Comparison of ENCODE assay signal across 9 cellular contexts in genomic region chr6:33313709-33314514, GRCh38. TPM values are rescaled to one million over a fixed set of nuclear protein-coding genes. Genes with fewer than 3 reads are reported as not detected.
DNase-seq lines count a peak whose midpoint lies in the region; ATAC-seq, FAIRE-seq and TF ChIP-seq lines count a peak whose summit lies in the region.
"Had no signal": no experiment of that assay in that cellular context is flagged by ENCODE, and none has a peak within 500 bp of the region (broad histone marks: within the 10 kb centered on the region; RNA-seq: fewer than 3 reads in every experiment).

Gene TAPBP, minus strand, starts transcription at chr6:33314078. Its CDS starts 37 bp downstream, at chr6:33314041.

- no peaks in the 10 kb centered on the region for H3K27me3 ChIP-seq in CD8-positive, alpha-beta T cell (ENCODE audit: insufficient read depth, low read length)
- H3K27me3 ChIP-seq in astrocyte (ENCODE audit: insufficient read depth, low read length) (no peaks in the 10 kb centered on the region), rectal smooth muscle tissue (ENCODE audit: control insufficient read depth, insufficient read depth, low read length) (no peaks in the 10 kb centered on the region), vagina (no peaks in the 10 kb centered on the region)

- H2AFZ ChIP-seq in astrocyte (ENCODE audit: low read depth, low read length): peak within 1 kb of the TSS; percentile 78

- peaks cover 50% of the 10 kb centered on the region for H3K36me3 Mint-ChIP-seq in CD8-positive, alpha-beta T cell
- H3K36me3 Mint-ChIP-seq in astrocyte (ENCODE audit: low read depth, unreplicated experiment): peaks cover 6% of the 10 kb centered on the region

- no peaks in the 10 kb centered on the region for H3K9me3 ChIP-seq in CD8-positive, alpha-beta T cell (ENCODE audit: low read length)
- no peaks in the 10 kb centered on the region for H3K9me3 ChIP-seq in KOPT-K1 (ENCODE audit: insufficient read depth, low read length, poor library complexity, severe bottlenecking)
- no peaks in the 10 kb centered on the region for H3K9me3 ChIP-seq in astrocyte (ENCODE audit: insufficient read depth, low read depth, low read length)
- H3K9me3 ChIP-seq in vagina: no peaks in the 10 kb centered on the region

- TF ChIP-seq POLR2A in vagina (IDR thresholded peaks at IDR 0.05): peak in 1 of 2 donors; percentile 25

- no peaks in the 10 kb centered on the region for H3K9me3 Mint-ChIP-seq in CD8-positive, alpha-beta T cell
- H3K9me3 Mint-ChIP-seq in astrocyte (ENCODE audit: unreplicated experiment): no peaks in the 10 kb centered on the region

- intact Hi-C loops in CD8-positive, alpha-beta T cell (cut with DNase I, micrococcal nuclease): loop anchor here (1.0 to 10.0 kb wide), 13 partner anchors 9 to 1119 kb away; partner anchors contain the start of genes KIFC1 (in 2 of the 2), RGL2 (in 2 of the 2), GPSM3 (in 1 of the 2) and HSD17B8 (in 1 of the 2)
- intact Hi-C loops in vagina (cut with DNase I): no loop called here

- DNase-seq in CD8-positive, alpha-beta T cell: peak; percentile 72 to 88 (median 80)
- DNase-seq in T-helper 9 cell (peak; percentile 79), astrocyte (ENCODE audit: low read depth) (peak; percentile 42), hepatic stellate cell (ENCODE audit: low spot score) (peak; percentile 68), vagina (ENCODE audit: extremely low spot score in 2 of 2) (peak in 1 of 2 donors; percentile 88)

- H3K27ac Mint-ChIP-seq in CD8-positive, alpha-beta T cell: peak within 1 kb of the TSS; percentile 97
- peak within 1 kb of the TSS; percentile 98 for H3K27ac Mint-ChIP-seq in astrocyte (ENCODE audit: unreplicated experiment)

- peak within 1 kb of the TSS; percentile 89 for H3K9ac ChIP-seq in astrocyte (ENCODE audit: low read length)
- peak within 1 kb of the TSS; percentile 97 for H3K9ac ChIP-seq in rectal smooth muscle tissue (ENCODE audit: low read length)

- TF ChIP-seq CTCF in CD8-positive, alpha-beta T cell (IDR thresholded peaks at IDR 0.05): no peak
- TF ChIP-seq CTCF in astrocyte (IDR thresholded peaks at IDR 0.05; ENCODE audit: insufficient read depth, low read depth, low read length): no peak
- TF ChIP-seq CTCF in vagina (IDR thresholded peaks at IDR 0.05): no peak

- H3K4me2 ChIP-seq in astrocyte (ENCODE audit: low read length): peak within 1 kb of the TSS; percentile 100

- peak within 1 kb of the TSS; percentile 98 for H3K4me3 Mint-ChIP-seq in CD8-positive, alpha-beta T cell
- peak within 1 kb of the TSS; percentile 98 for H3K4me3 Mint-ChIP-seq in astrocyte (ENCODE audit: unreplicated experiment)

- peak within 1 kb of the TSS; percentile 100 for H3K4me3 ChIP-seq in CD8-positive, alpha-beta T cell (ENCODE audit: low read depth, low read length)
- H3K4me3 ChIP-seq in astrocyte (ENCODE audit: insufficient read depth, low read depth, low read length): peak within 1 kb of the TSS; percentile 84
- peak within 1 kb of the TSS; percentile 98 for H3K4me3 ChIP-seq in rectal smooth muscle tissue (ENCODE audit: low read length)
- peak within 1 kb of the TSS; percentile 73 to 93 for H3K4me3 ChIP-seq in vagina

- H4K20me1 ChIP-seq in astrocyte (ENCODE audit: insufficient read depth, low read length): peaks cover 23% of the 10 kb centered on the region

- ATAC-seq in CD8-positive, alpha-beta T cell: peak; percentile 46
- ATAC-seq in GM21360 (IDR thresholded peaks at IDR 0.05; ENCODE audit: unreplicated experiment): peak; percentile 38

- H3K4me1 Mint-ChIP-seq in CD8-positive, alpha-beta T cell (ENCODE audit: low read depth): peaks cover 60% of the 10 kb centered on the region
- H3K4me1 Mint-ChIP-seq in astrocyte (ENCODE audit: low read depth, unreplicated experiment): peaks cover 18% of the 10 kb centered on the region

- H3K27me3 Mint-ChIP-seq in CD8-positive, alpha-beta T cell (ENCODE audit: low read depth): no peaks in the 10 kb centered on the region
- no peaks in the 10 kb centered on the region for H3K27me3 Mint-ChIP-seq in astrocyte (ENCODE audit: low read depth, unreplicated experiment)

- POLR2A ChIA-PET in CD8-positive, alpha-beta T cell (lab: Charles Lee): interaction anchor here (1.0 to 3.8 kb wide), 8 partner anchors 15 to 77 kb away, joined by 3 to 44 read pairs (median 12); partner anchors contain the start of genes B3GALT4, PFDN6, RGL2 and RPS18

- peaks cover 5% of the 10 kb centered on the region for H3K36me3 ChIP-seq in CD8-positive, alpha-beta T cell (ENCODE audit: insufficient read depth, low read length)
- peaks cover 38% of the 10 kb centered on the region for H3K36me3 ChIP-seq in KOPT-K1 (ENCODE audit: insufficient read depth, low read length)
- peaks cover 6% of the 10 kb centered on the region for H3K36me3 ChIP-seq in astrocyte (ENCODE audit: insufficient read depth, low read length)
- peaks cover 3% of the 10 kb centered on the region for H3K36me3 ChIP-seq in rectal smooth muscle tissue (ENCODE audit: control insufficient read depth, insufficient read depth, low read length)
- H3K36me3 ChIP-seq in vagina: peaks cover 0 to 3% of the 10 kb centered on the region in 2 donors

- no peak for FAIRE-seq in astrocyte (lab: Jason Lieb, UNC)
- FAIRE-seq: colon had no signal

- peaks cover 50% of the 10 kb centered on the region for H3K4me1 ChIP-seq in CD8-positive, alpha-beta T cell (ENCODE audit: insufficient read depth, low read length)
- H3K4me1 ChIP-seq in astrocyte (ENCODE audit: insufficient read depth, low read length) (peaks cover 36% of the 10 kb centered on the region), rectal smooth muscle tissue (ENCODE audit: control insufficient read depth, insufficient read depth, low read length) (peaks cover 15% of the 10 kb centered on the region), vagina (peaks cover 61% of the 10 kb centered on the region)

- CTCF ChIA-PET in CD8-positive, alpha-beta T cell (lab: Charles Lee): interaction anchor here (1.6 to 3.3 kb wide), 4 partner anchors 13 to 112 kb away, joined by 6 to 22 read pairs (median 8); partner anchors contain the start of genes PFDN6 and WDR46

- peak within 1 kb of the TSS; percentile 86 for H3K27ac ChIP-seq in CD8-positive, alpha-beta T cell (ENCODE audit: low read depth, low read length)
- H3K27ac ChIP-seq in KOPT-K1 (ENCODE audit: low read depth, low read length, poor library complexity, severe bottlenecking): peak within 1 kb of the TSS; percentile 99
- peak within 1 kb of the TSS; percentile 82 for H3K27ac ChIP-seq in astrocyte (ENCODE audit: low read depth, low read length)
- peak within 1 kb of the TSS; percentile 93 for H3K27ac ChIP-seq in rectal smooth muscle tissue (ENCODE audit: low read depth, low read length)
- H3K27ac ChIP-seq in vagina: peak within 1 kb of the TSS; percentile 99

- H3K79me2 ChIP-seq in astrocyte (ENCODE audit: insufficient read depth, low read length): peaks cover 55% of the 10 kb centered on the region

RNA-seq across cellular contexts. Expression of gene TAPBP, which starts in this region (rescaled TPM):
- 100 to 1,000 TPM; 246 TPM for total RNA-seq in CD8-positive, alpha-beta T cell
- 128 and 152 TPM in 2 replicates for total RNA-seq in astrocyte
- 59.9 TPM for total RNA-seq in vagina
